In the genomic region with DNA sequence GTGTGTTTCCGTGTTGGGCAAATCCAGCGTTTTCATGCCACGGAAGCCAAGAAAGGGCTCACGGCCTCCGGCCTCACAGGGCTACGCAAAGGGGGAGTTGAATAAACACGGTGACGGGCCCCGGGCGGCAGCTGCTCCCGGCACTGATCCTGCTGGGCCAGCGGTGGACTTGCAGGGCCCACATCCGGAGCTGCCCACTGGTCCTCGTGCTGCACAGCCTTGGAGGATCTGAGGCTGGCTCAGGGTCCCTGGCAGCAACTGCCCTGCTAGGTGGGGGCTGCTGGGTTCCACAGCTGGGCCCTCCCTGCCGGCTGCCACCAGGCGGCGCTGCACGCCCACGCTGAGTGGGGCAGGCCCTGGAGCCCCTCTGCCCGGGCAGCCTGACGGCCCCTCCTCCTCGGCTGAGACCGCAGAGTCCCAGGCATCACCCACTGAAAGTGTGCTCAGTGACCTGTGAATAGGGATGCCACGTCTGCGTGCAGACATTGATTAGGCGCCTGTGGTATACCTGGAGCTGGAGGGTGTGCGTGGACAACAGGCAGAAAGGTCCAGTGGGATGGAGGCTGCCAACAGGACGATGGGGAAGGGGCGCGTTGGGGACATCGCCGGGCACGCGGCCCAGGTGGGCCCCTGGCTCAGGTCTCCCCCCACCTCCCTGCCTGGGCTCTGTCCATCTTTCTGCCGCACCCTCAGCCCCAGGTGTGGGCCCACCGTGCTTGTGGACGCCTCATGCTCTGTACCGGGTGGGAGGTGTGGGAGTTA, we compare ENCODE assay signal across 1 cellular context.
A peak's percentile ranks its signal among the peaks of the same experiment; 100 is the strongest.
TF ChIP-seq lines count a peak whose summit lies in the region.

No MANE protein-coding gene starts in this region.

TF ChIP-seq in K562, 482 proteins besides CTCF, POLR2A, EP300 and RAD21 (continued from another document and continues in another):
- TF ChIP-seq ETV1 (tag; conservative IDR thresholded peaks at IDR 0.05; ENCODE audit: low read depth) = no peak
- 0 out of 2 replicates have a peak, but pooled peaks have one; percentile 18 for TF ChIP-seq FOSL1 (tag; conservative IDR thresholded peaks at IDR 0.05)
- no peak for TF ChIP-seq NFIC (IDR thresholded peaks at IDR 0.05)
- TF ChIP-seq ZNF3 (CRISPR knock-in tag; IDR thresholded peaks at IDR 0.05) = no peak
- TF ChIP-seq KLF16 (IDR thresholded peaks at IDR 0.05) = 0 out of 2 replicates have a peak, but pooled peaks have one; percentile 6
- no peak for TF ChIP-seq BDP1 (IDR thresholded peaks at IDR 0.05; ENCODE audit: insufficient read depth, insufficient read length)
- TF ChIP-seq PCBP1 (IDR thresholded peaks at IDR 0.05; ENCODE audit: low read depth, low read length, poor library complexity, severe bottlenecking) = peak; percentile 36
- TF ChIP-seq RCOR1 (IDR thresholded peaks at IDR 0.05; ENCODE audit: borderline replicate concordance in 1 of 2, low read depth in 2 of 2, low read length in 2 of 2) = peak in 1 of 2 experiments; percentile 22; a peak in 1 of 4 replicates
- no peak for TF ChIP-seq RUNX1 (IDR thresholded peaks at IDR 0.05; ENCODE audit: low read depth)
- TF ChIP-seq ZNF830 (CRISPR knock-in tag; IDR thresholded peaks at IDR 0.05) = peak; percentile 65; the same call in 1 of the 2 replicates
- no peak for TF ChIP-seq ZKSCAN3 (CRISPR knock-in tag; IDR thresholded peaks at IDR 0.05)
- TF ChIP-seq, protein P1, sequence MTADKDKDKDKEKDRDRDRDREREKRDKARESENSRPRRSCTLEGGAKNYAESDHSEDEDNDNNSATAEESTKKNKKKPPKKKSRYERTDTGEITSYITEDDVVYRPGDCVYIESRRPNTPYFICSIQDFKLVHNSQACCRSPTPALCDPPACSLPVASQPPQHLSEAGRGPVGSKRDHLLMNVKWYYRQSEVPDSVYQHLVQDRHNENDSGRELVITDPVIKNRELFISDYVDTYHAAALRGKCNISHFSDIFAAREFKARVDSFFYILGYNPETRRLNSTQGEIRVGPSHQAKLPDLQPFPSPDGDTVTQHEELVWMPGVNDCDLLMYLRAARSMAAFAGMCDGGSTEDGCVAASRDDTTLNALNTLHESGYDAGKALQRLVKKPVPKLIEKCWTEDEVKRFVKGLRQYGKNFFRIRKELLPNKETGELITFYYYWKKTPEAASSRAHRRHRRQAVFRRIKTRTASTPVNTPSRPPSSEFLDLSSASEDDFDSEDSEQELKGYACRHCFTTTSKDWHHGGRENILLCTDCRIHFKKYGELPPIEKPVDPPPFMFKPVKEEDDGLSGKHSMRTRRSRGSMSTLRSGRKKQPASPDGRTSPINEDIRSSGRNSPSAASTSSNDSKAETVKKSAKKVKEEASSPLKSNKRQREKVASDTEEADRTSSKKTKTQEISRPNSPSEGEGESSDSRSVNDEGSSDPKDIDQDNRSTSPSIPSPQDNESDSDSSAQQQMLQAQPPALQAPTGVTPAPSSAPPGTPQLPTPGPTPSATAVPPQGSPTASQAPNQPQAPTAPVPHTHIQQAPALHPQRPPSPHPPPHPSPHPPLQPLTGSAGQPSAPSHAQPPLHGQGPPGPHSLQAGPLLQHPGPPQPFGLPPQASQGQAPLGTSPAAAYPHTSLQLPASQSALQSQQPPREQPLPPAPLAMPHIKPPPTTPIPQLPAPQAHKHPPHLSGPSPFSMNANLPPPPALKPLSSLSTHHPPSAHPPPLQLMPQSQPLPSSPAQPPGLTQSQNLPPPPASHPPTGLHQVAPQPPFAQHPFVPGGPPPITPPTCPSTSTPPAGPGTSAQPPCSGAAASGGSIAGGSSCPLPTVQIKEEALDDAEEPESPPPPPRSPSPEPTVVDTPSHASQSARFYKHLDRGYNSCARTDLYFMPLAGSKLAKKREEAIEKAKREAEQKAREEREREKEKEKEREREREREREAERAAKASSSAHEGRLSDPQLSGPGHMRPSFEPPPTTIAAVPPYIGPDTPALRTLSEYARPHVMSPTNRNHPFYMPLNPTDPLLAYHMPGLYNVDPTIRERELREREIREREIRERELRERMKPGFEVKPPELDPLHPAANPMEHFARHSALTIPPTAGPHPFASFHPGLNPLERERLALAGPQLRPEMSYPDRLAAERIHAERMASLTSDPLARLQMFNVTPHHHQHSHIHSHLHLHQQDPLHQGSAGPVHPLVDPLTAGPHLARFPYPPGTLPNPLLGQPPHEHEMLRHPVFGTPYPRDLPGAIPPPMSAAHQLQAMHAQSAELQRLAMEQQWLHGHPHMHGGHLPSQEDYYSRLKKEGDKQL (CRISPR knock-in tag; IDR thresholded peaks at IDR 0.05; ENCODE audit: borderline replicate concordance) = no peak
- 0 out of 4 replicates have a peak, but pooled peaks of 1 of the 2 experiments have one; percentile 15 for TF ChIP-seq NONO (IDR thresholded peaks at IDR 0.05; ENCODE audit: low read depth in 2 of 2, low read length in 1 of 2)
- no peak for TF ChIP-seq TBP (optimal IDR thresholded peaks at IDR 0.05; ENCODE audit: low read depth, low read length)
- no peak for TF ChIP-seq ZNF518B (CRISPR knock-in tag; IDR thresholded peaks at IDR 0.05)
- TF ChIP-seq NR2C2 (CRISPR knock-in tag; IDR thresholded peaks at IDR 0.05) = no peak
- TF ChIP-seq NR2C2 (tag; IDR thresholded peaks at IDR 0.05) = no peak
- no peak for TF ChIP-seq MXI1 (IDR thresholded peaks at IDR 0.05; ENCODE audit: low read depth, low read length)
- TF ChIP-seq CHD2 (IDR thresholded peaks at IDR 0.05; ENCODE audit: low read depth, low read length) = peak; percentile 50
- TF ChIP-seq ZNF41 (CRISPR knock-in tag; conservative IDR thresholded peaks at IDR 0.05) = no peak
- TF ChIP-seq EZH2 (IDR thresholded peaks at IDR 0.05; ENCODE audit: borderline replicate concordance, low read depth, low read length) = no peak
- peak; percentile 97 for TF ChIP-seq POLR2AphosphoS2 (IDR thresholded peaks at IDR 0.05; ENCODE audit: low read length)
- no peak for TF ChIP-seq MITF (IDR thresholded peaks at IDR 0.05)
- TF ChIP-seq WHSC1 (IDR thresholded peaks at IDR 0.05; ENCODE audit: low read length) = no peak
- TF ChIP-seq SRSF3 (IDR thresholded peaks at IDR 0.05; ENCODE audit: insufficient read depth, low read length) = no peak
- TF ChIP-seq LARP7 (IDR thresholded peaks at IDR 0.05) = no peak
- peak; percentile 88 for TF ChIP-seq ZBTB7A (IDR thresholded peaks at IDR 0.05; ENCODE audit: borderline replicate concordance, control insufficient read depth, low read depth, low read length)
- TF ChIP-seq ZNF175 (CRISPR knock-in tag; IDR thresholded peaks at IDR 0.05; ENCODE audit: low read depth) = no peak
- no peak for TF ChIP-seq ZNF764 (CRISPR knock-in tag; IDR thresholded peaks at IDR 0.05; ENCODE audit: low read depth)
- no peak for TF ChIP-seq HINFP (tag; conservative IDR thresholded peaks at IDR 0.05; ENCODE audit: low read depth)
- TF ChIP-seq, protein P2, sequence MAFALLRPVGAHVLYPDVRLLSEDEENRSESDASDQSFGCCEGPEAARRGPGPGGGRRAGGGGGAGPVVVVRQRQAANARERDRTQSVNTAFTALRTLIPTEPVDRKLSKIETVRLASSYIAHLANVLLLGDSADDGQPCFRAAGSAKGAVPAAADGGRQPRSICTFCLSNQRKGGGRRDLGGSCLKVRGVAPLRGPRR (CRISPR knock-in tag; IDR thresholded peaks at IDR 0.05) = no peak
- peak; percentile 75 for TF ChIP-seq VEZF1 (CRISPR knock-in tag; IDR thresholded peaks at IDR 0.05)
- TF ChIP-seq ZNF217 (CRISPR knock-in tag; IDR thresholded peaks at IDR 0.05) = no peak
- TF ChIP-seq MTA2 (IDR thresholded peaks at IDR 0.05; ENCODE audit: low read depth) = no peak
- TF ChIP-seq ZNF449 (CRISPR knock-in tag; IDR thresholded peaks at IDR 0.05) = no peak
- 0 out of 2 replicates have a peak, but pooled peaks have one; percentile 77 for TF ChIP-seq HDGF (IDR thresholded peaks at IDR 0.05)
- TF ChIP-seq, protein P3, sequence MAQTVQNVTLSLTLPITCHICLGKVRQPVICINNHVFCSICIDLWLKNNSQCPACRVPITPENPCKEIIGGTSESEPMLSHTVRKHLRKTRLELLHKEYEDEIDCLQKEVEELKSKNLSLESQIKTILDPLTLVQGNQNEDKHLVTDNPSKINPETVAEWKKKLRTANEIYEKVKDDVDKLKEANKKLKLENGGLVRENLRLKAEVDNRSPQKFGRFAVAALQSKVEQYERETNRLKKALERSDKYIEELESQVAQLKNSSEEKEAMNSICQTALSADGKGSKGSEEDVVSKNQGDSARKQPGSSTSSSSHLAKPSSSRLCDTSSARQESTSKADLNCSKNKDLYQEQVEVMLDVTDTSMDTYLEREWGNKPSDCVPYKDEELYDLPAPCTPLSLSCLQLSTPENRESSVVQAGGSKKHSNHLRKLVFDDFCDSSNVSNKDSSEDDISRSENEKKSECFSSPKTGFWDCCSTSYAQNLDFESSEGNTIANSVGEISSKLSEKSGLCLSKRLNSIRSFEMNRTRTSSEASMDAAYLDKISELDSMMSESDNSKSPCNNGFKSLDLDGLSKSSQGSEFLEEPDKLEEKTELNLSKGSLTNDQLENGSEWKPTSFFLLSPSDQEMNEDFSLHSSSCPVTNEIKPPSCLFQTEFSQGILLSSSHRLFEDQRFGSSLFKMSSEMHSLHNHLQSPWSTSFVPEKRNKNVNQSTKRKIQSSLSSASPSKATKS (CRISPR knock-in tag; IDR thresholded peaks at IDR 0.05) = no peak
- no peak for TF ChIP-seq ZNF253 (CRISPR knock-in tag; conservative IDR thresholded peaks at IDR 0.05)
- TF ChIP-seq KAT2B (IDR thresholded peaks at IDR 0.05; ENCODE audit: low read depth, low read length) = no peak
- no peak for TF ChIP-seq E2F4 (CRISPR knock-in tag; IDR thresholded peaks at IDR 0.05; ENCODE audit: low read depth)
- 0 out of 2 replicates have a peak, but pooled peaks have one; percentile 19 for TF ChIP-seq L3MBTL2 (IDR thresholded peaks at IDR 0.05)
- TF ChIP-seq HCFC1 (IDR thresholded peaks at IDR 0.05; ENCODE audit: low read depth, low read length) = no peak
